11 cellular contexts compared by ENCODE assay signal in genomic region chr1:55338448-55338820, GRCh38.
DNase-seq lines count a peak whose midpoint lies in the region; ATAC-seq and TF ChIP-seq lines count a peak whose summit lies in the region.
"Had no signal": no experiment of that assay in that cellular context is flagged by ENCODE, and none has a peak within 500 bp of the region (broad histone marks: within the 10 kb centered on the region; RNA-seq: fewer than 3 reads in every experiment).

No MANE protein-coding gene starts in this region.

- intact Hi-C loops in HCT116 (cut with micrococcal nuclease) = loop anchor here (5.0 kb wide), 2 partner anchors 51 to 196 kb away; no protein-coding TSS in a partner anchor

- DNase-seq in stimulated activated CD4-positive, alpha-beta T cell treated with anti-CD3 and anti-CD28 coated beads, Interleukin-15, amount 100 ng/mL, for 24 hours = peak; percentile 6
- no peak for DNase-seq in stimulated activated CD4-positive, alpha-beta T cell treated with anti-CD3 and anti-CD28 coated beads, Interleukin-4, amount 100 ng/mL, for 24 hours
- no peak for DNase-seq in HCT116 (ENCODE audit: low read depth, low spot score)
- DNase-seq in RPMI7951 (ENCODE audit: low read depth) = peak; percentile 29
- no peak for DNase-seq in tibial nerve (ENCODE audit: low spot score in 2 of 2)
- DNase-seq in osteoblast (ENCODE audit: insufficient read length, low spot score, missing footprints) = no peak
- DNase-seq in NCI-H748 (lab: John Stamatoyannopoulos, UW; ENCODE audit: unreplicated experiment) = no peak
- DNase-seq: activated naive CD4-positive, alpha-beta T cell treated with Interleukin-2 at 50 U/mL for 16 hours; natural killer cell had no signal

- peaks cover 16% of the 10 kb centered on the region for H3K9me3 Mint-ChIP-seq in stimulated activated memory B cell treated with anti-CD40 and anti-IgM and Interleukin-4, amounts not matched to agents 10 μg/mL and 1 μg/mL and 100 μg/mL, for 72 hours

- peak; percentile 22; the same call in 1 of the 2 replicates for ATAC-seq in HCT116
- ATAC-seq in stimulated activated memory B cell treated with anti-CD40 and anti-IgM and Interleukin-4, amounts not matched to agents 10 μg/mL and 1 μg/mL and 100 μg/mL, for 72 hours = no peak

- H3K9me3 ChIP-seq in HCT116 (ENCODE audit: control insufficient read depth in 1 of 2, insufficient read depth in 1 of 2, low read depth in 1 of 2, low read length in 2 of 2) (no peaks in the 10 kb centered on the region), tibial nerve (peaks cover 0 to 12% (median 0%) of the 10 kb centered on the region in 4 donors), osteoblast (ENCODE audit: low read depth, low read length) (no peaks in the 10 kb centered on the region)

- no peak overlapping the region for H3K4me3 ChIP-seq in HCT116 (replicated peaks in 1 of 2; ENCODE audit: low read depth in 1 of 2, low read length in 2 of 2)
- no peak overlapping the region for H3K4me3 ChIP-seq in tibial nerve
- H3K4me3 ChIP-seq in osteoblast (ENCODE audit: insufficient read depth, low read length) = no peak overlapping the region

- peaks cover 5% of the 10 kb centered on the region for H3K4me1 Mint-ChIP-seq in stimulated activated memory B cell treated with anti-CD40 and anti-IgM and Interleukin-4, amounts not matched to agents 10 μg/mL and 1 μg/mL and 100 μg/mL, for 72 hours

- H3K36me3 ChIP-seq in HCT116 (ENCODE audit: control insufficient read depth in 1 of 2, insufficient read depth in 2 of 2, low read length in 2 of 2) (no peaks in the 10 kb centered on the region), tibial nerve (no peaks in the 10 kb centered on the region), osteoblast (ENCODE audit: insufficient read depth, low read length) (no peaks in the 10 kb centered on the region)
- H3K36me3 ChIP-seq: brain microvascular endothelial cell had no signal

- H3K27ac ChIP-seq in HCT116 (ENCODE audit: low read depth, low read length) = no peak overlapping the region
- H3K27ac ChIP-seq in tibial nerve = no peak overlapping the region
- no peak overlapping the region for H3K27ac ChIP-seq in osteoblast (ENCODE audit: low read depth, low read length)
- H3K27ac ChIP-seq: brain microvascular endothelial cell had no signal

- no peak overlapping the region for H3K4me2 ChIP-seq in HCT116 (ENCODE audit: low read length)
- no peak overlapping the region for H3K4me2 ChIP-seq in osteoblast (ENCODE audit: insufficient read depth, low read length)

- peaks cover 13% of the 10 kb centered on the region for H3K36me3 Mint-ChIP-seq in stimulated activated memory B cell treated with anti-CD40 and anti-IgM and Interleukin-4, amounts not matched to agents 10 μg/mL and 1 μg/mL and 100 μg/mL, for 72 hours
- H3K36me3 Mint-ChIP-seq: natural killer cell had no signal

- TF ChIP-seq POLR2A in HCT116 (IDR thresholded peaks at IDR 0.05; ENCODE audit: borderline replicate concordance, extremely low read depth, insufficient read depth, insufficient read length) = no peak
- TF ChIP-seq POLR2A in tibial nerve (IDR thresholded peaks at IDR 0.05) = no peak

- RAD21 ChIA-PET in HCT116 (lab: Charles Lee; ENCODE audit: low non-redundant PET in 1 of 2, low total read pairs in 2 of 2, uncharacterized antibody in 2 of 2, unreplicated experiment in 2 of 2) = interaction anchor here in 1 of 2 experiments (1.1 kb wide), 1 partner anchor 53 kb away, joined by 5 read pairs; no protein-coding TSS in a partner anchor

- TF ChIP-seq CTCF in HCT116 (IDR thresholded peaks at IDR 0.05 in 2 of 3, conservative IDR thresholded peaks at IDR 0.05 in 1 of 3; ENCODE audit: borderline replicate concordance in 1 of 3, insufficient read depth in 1 of 3, low read depth in 2 of 3, low read length in 2 of 3) = no peak
- TF ChIP-seq CTCF in tibial nerve (IDR thresholded peaks at IDR 0.05) = no peak
- no peak for TF ChIP-seq CTCF in osteoblast (IDR thresholded peaks at IDR 0.05; ENCODE audit: extremely low read depth, low read depth, low read length)

- H3K27ac Mint-ChIP-seq in stimulated activated memory B cell treated with anti-CD40 and anti-IgM and Interleukin-4, amounts not matched to agents 10 μg/mL and 1 μg/mL and 100 μg/mL, for 72 hours = peak overlapping the region; percentile 48
- H3K27ac Mint-ChIP-seq: natural killer cell had no signal

- WGBS in tibial nerve, 2 donors = 73 to 89% methylated on average over 3 of the region's 3 CpGs

- H3K4me3 Mint-ChIP-seq in stimulated activated memory B cell treated with anti-CD40 and anti-IgM and Interleukin-4, amounts not matched to agents 10 μg/mL and 1 μg/mL and 100 μg/mL, for 72 hours = no peak overlapping the region
- H3K4me3 Mint-ChIP-seq: natural killer cell had no signal

- no peak overlapping the region for H3K9ac ChIP-seq in HCT116 (ENCODE audit: low read length)

- H3K79me2 ChIP-seq in HCT116 (ENCODE audit: insufficient read depth, low read length) (no peaks in the 10 kb centered on the region), osteoblast (ENCODE audit: insufficient read depth, low read length) (no peaks in the 10 kb centered on the region)

- H3K27me3 ChIP-seq in HCT116 (ENCODE audit: insufficient read depth, low read length) (no peaks in the 10 kb centered on the region), tibial nerve (no peaks in the 10 kb centered on the region), osteoblast (ENCODE audit: insufficient read depth, low read length) (no peaks in the 10 kb centered on the region)
- H3K27me3 ChIP-seq: brain microvascular endothelial cell had no signal

- no peaks in the 10 kb centered on the region for H3K9me2 ChIP-seq in HCT116 (ENCODE audit: insufficient read depth)

- TF ChIP-seq RAD21 in HCT116 (IDR thresholded peaks at IDR 0.05; ENCODE audit: low read depth) = no peak

- TF ChIP-seq EP300 in tibial nerve (IDR thresholded peaks at IDR 0.05) = no peak

- POLR2A ChIA-PET in HCT116 (lab: Charles Lee) = interaction anchor here (1.1 kb wide), 1 partner anchor 53 kb away, joined by 4 read pairs; no protein-coding TSS in a partner anchor

- H3K4me1 ChIP-seq in HCT116 (ENCODE audit: control insufficient read depth in 1 of 2, insufficient read depth in 2 of 2, low read length in 2 of 2) = no peaks in the 10 kb centered on the region
- no peaks in the 10 kb centered on the region for H3K4me1 ChIP-seq in tibial nerve
- no peaks in the 10 kb centered on the region for H3K4me1 ChIP-seq in osteoblast (ENCODE audit: insufficient read depth, low read length)

- CTCF ChIA-PET in HCT116 (lab: Charles Lee) = interaction anchor here (0.9 to 1.6 kb wide), 14 partner anchors 8 to 194 kb away, joined by 3 to 9 read pairs (median 3); no protein-coding TSS in a partner anchor

- H4K20me1 ChIP-seq in HCT116 (ENCODE audit: insufficient read depth) = no peaks in the 10 kb centered on the region
- H4K20me1 ChIP-seq in osteoblast (ENCODE audit: insufficient read depth, low read length) = no peaks in the 10 kb centered on the region

- BruUV-seq in HCT116 (replicated peaks; lab: Mats Ljungman, UMichigan) = no TSS peak

- H2AFZ ChIP-seq in HCT116 (ENCODE audit: low read depth, low read length, poor library complexity, severe bottlenecking) (peak overlapping the region; percentile 55), osteoblast (ENCODE audit: low read length) (no peak overlapping the region)

- H3K27me3 Mint-ChIP-seq in stimulated activated memory B cell treated with anti-CD40 and anti-IgM and Interleukin-4, amounts not matched to agents 10 μg/mL and 1 μg/mL and 100 μg/mL, for 72 hours = peaks cover 8% of the 10 kb centered on the region

TF ChIP-seq in HCT116, 20 proteins besides CTCF, POLR2A, EP300 and RAD21:
- no peak for TF ChIP-seq ELF1 (IDR thresholded peaks at IDR 0.05; ENCODE audit: borderline replicate concordance, low read depth)

Comparison
In these comparisons a context has a peak if more than half of its experiments do, and no peak if none do; other contexts are left out.
1. DNase-seq: peak in stimulated activated CD4-positive, alpha-beta T cell treated with anti-CD3 and anti-CD28 coated beads, Interleukin-15, amount 100 ng/mL, for 24 hours (single experiment) and RPMI7951 (single experiment); none in stimulated activated CD4-positive, alpha-beta T cell treated with anti-CD3 and anti-CD28 coated beads, Interleukin-4, amount 100 ng/mL, for 24 hours (single experiment), HCT116 (single experiment), tibial nerve (0 of 2), osteoblast (single experiment) and NCI-H748 (single experiment).